8 cellular contexts compared by ENCODE assay signal in the genomic region with DNA sequence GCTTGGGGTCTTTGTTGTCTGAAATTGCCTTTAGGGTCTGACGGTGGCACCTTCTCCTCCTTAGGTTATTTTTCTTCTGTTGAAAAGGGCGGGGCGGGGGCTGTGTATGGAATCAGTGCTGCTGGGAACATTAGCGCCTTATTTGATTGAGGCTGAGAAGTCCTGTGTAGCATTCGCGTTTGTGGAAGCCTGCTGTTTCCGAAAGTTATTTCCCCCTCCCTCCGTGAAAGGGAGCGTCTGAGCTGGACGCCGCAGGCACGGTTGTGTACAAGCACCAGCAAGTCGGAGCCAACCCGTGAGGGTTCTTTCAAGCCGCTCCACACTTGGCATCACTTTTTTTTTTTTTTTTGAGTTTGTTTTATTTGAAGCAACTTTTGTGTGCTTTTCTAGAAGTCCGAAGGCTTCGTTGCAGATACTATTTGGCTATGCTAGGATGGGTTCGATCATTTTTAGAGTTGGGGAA. TPM values are rescaled to one million over a fixed set of nuclear protein-coding genes. Genes with fewer than 3 reads are reported as not detected.
DNase-seq lines count a peak whose midpoint lies in the region; ATAC-seq and TF ChIP-seq lines count a peak whose summit lies in the region.

No MANE protein-coding gene starts in this region.

- H3K9me3 ChIP-seq in cardiac muscle cell (ENCODE audit: low read depth) (no peaks in the 10 kb centered on the region), trophoblast cell (ENCODE audit: insufficient read depth, low read depth, low read length) (no peaks in the 10 kb centered on the region)

- no CpG with 5 or more reads among the region's 18 CpGs for WGBS in trophoblast cell (ENCODE audit: extremely low coverage, insufficient coverage, insufficient read length)

- H2AFZ ChIP-seq in trophoblast cell (ENCODE audit: insufficient read depth, low read length, poor library complexity), result peak overlapping the region; percentile 37

- H3K79me1 ChIP-seq in trophoblast cell (ENCODE audit: low read length), result peaks cover 4% of the 10 kb centered on the region

- peak overlapping the region; percentile 37 for H3K14ac ChIP-seq in trophoblast cell (ENCODE audit: low read length)

- H3K27ac ChIP-seq in cardiac muscle cell (peak overlapping the region; percentile 46), trophoblast cell (ENCODE audit: low read depth, low read length) (no peak overlapping the region)

- peaks cover 9% of the 10 kb centered on the region for H3K27me3 ChIP-seq in cardiac muscle cell
- H3K27me3 ChIP-seq in trophoblast cell (ENCODE audit: insufficient read depth, low read length), result no peaks in the 10 kb centered on the region

- no peak overlapping the region for H2BK120ac ChIP-seq in trophoblast cell (ENCODE audit: insufficient read depth, low read length, poor library complexity)

- no peak overlapping the region for H4K91ac ChIP-seq in trophoblast cell (ENCODE audit: low read depth, low read length)

- ATAC-seq in Right ventricle myocardium inferior (no peak), HG03442 (IDR thresholded peaks at IDR 0.05; ENCODE audit: unreplicated experiment) (peak; percentile 18), GM19467 (IDR thresholded peaks at IDR 0.05; ENCODE audit: unreplicated experiment) (no peak)

- no peak overlapping the region for H3K9ac ChIP-seq in trophoblast cell (ENCODE audit: low read length)

- peak overlapping the region; percentile 56 for H3K18ac ChIP-seq in trophoblast cell (ENCODE audit: low read length)

- no peak overlapping the region for H2AK5ac ChIP-seq in trophoblast cell (ENCODE audit: low read length)

- peaks cover 16% of the 10 kb centered on the region for H3K4me1 ChIP-seq in cardiac muscle cell (ENCODE audit: low read depth)
- H3K4me1 ChIP-seq in trophoblast cell (ENCODE audit: control insufficient read depth in 1 of 2, insufficient read depth in 2 of 2, low read length in 2 of 2), result peaks cover 7 to 9% of the 10 kb centered on the region in 2 experiments

- H3K36me3 ChIP-seq in cardiac muscle cell (no peaks in the 10 kb centered on the region), trophoblast cell (ENCODE audit: control insufficient read depth in 1 of 2, insufficient read depth in 2 of 2, low read length in 2 of 2) (no peaks in the 10 kb centered on the region)

- H3K4me3 ChIP-seq in cardiac muscle cell, result peak overlapping the region; percentile 71
- H3K4me3 ChIP-seq in trophoblast cell (ENCODE audit: low read depth, low read length), result peak overlapping the region; percentile 81

- no peak overlapping the region for H3K4ac ChIP-seq in trophoblast cell (ENCODE audit: low read depth, low read length)

- no peak overlapping the region for H4K12ac ChIP-seq in trophoblast cell (ENCODE audit: low read depth, low read length)

- peak overlapping the region; percentile 88 for H3K4me2 ChIP-seq in trophoblast cell (ENCODE audit: low read length)

- H2BK12ac ChIP-seq in trophoblast cell (ENCODE audit: low read length), result no peak overlapping the region

- H2BK5ac ChIP-seq in trophoblast cell (ENCODE audit: low read depth, low read length, poor library complexity), result no peak overlapping the region

- no peaks in the 10 kb centered on the region for H3K79me2 ChIP-seq in trophoblast cell (ENCODE audit: control insufficient read depth, insufficient read depth, low read length, poor library complexity)

- DNase-seq in cardiac muscle cell (ENCODE audit: low read depth in 1 of 2, low spot score in 1 of 2) (peak; percentile 62 to 73), Right ventricle myocardium inferior (ENCODE audit: missing footprints) (no peak), RPMI8226 (peak; percentile 76), germinal center (ENCODE audit: low spot score) (peak; percentile 50), trophoblast cell (peak; percentile 76)
- DNase-seq in activated naive CD4-positive, alpha-beta T cell treated with Interleukin-2 at 50 U/mL for 16 hours, result peak; percentile 63

- no peak overlapping the region for H3K23ac ChIP-seq in trophoblast cell (ENCODE audit: low read length)

- TF ChIP-seq CTCF in cardiac muscle cell (IDR thresholded peaks at IDR 0.05; ENCODE audit: low read depth, low read length), result no peak

- intact Hi-C loops in Right ventricle myocardium inferior (cut with DNase I), result loop anchor here (2.0 kb wide), 2 partner anchors 15 to 43 kb away; no protein-coding TSS in a partner anchor

- peak overlapping the region; percentile 9 for H4K8ac ChIP-seq in trophoblast cell (ENCODE audit: low read depth, low read length)

RNA-seq across cellular contexts. Expression of a gene that starts 1.1 kb away (rescaled TPM):
- total RNA-seq in cardiac muscle cell (59.6 and 95.2 TPM in 2 replicates), Right ventricle myocardium inferior (191 TPM)
- polyA plus RNA-seq in cardiac muscle cell, result 36.0 and 48.4 TPM in 2 replicates
- polyA plus RNA-seq in trophoblast cell (2013), result 25.0 TPM in 2 replicates
